Comparison of ENCODE assay signal across 13 cellular contexts in genomic region chrX:115393271-115393670, GRCh38.
A peak's percentile ranks its signal among the peaks of the same experiment; 100 is the strongest.
DNase-seq lines count a peak whose midpoint lies in the region; TF ChIP-seq lines count a peak whose summit lies in the region.
"Had no signal": no experiment of that assay in that cellular context is flagged by ENCODE, and none has a peak within 500 bp of the region (broad histone marks: within the 10 kb centered on the region; RNA-seq: fewer than 3 reads in every experiment).

No MANE protein-coding gene starts in this region.

- intact Hi-C loops in head of caudate nucleus (cut with DNase I): no loop called here

- peak; percentile 27 for DNase-seq in AG09309 (ENCODE audit: low read depth)
- DNase-seq in HK-2 (ENCODE audit: unreplicated experiment): peak; percentile 11
- DNase-seq in astrocyte of the hippocampus (ENCODE audit: low read depth, low spot score): peak; percentile 83
- peak; percentile 87 for DNase-seq in kidney epithelial cell (ENCODE audit: low read depth)
- no peak for DNase-seq in stimulated activated CD4-positive, alpha-beta T cell treated with anti-CD3 and anti-CD28 coated beads, Interleukin-4, amount 100 ng/mL, for 24 hours
- DNase-seq in NCI-H1092 treated with DMSO at 0.1 percent for 48 hours (lab: John Stamatoyannopoulos, UW): no peak
- DNase-seq in head of caudate nucleus: no peak
- DNase-seq in NOMO-1 treated with DMSO at 0.1 percent for 48 hours (lab: John Stamatoyannopoulos, UW; ENCODE audit: unreplicated experiment): no peak
- DNase-seq: activated B cell treated with CpG ODN at 0.5 μM for 24 hours, esophagus squamous epithelium, midbrain, NCI-H1092 had no signal

- H3K36me3 ChIP-seq in kidney epithelial cell (ENCODE audit: control insufficient read depth, insufficient read depth, low read length): no peaks in the 10 kb centered on the region
- H3K36me3 ChIP-seq: esophagus squamous epithelium had no signal

- H3K27me3 ChIP-seq in kidney epithelial cell (ENCODE audit: control insufficient read depth, insufficient read depth, low read length): no peaks in the 10 kb centered on the region
- H3K27me3 ChIP-seq: esophagus squamous epithelium had no signal

- H3K4me3 ChIP-seq in AG09309 (ENCODE audit: control insufficient read depth, low read depth, low read length) (no peak overlapping the region), kidney epithelial cell (ENCODE audit: low read depth, low read length) (no peak overlapping the region)
- H3K4me3 ChIP-seq: esophagus squamous epithelium, smooth muscle cell had no signal

- TF ChIP-seq CTCF in AG09309 (IDR thresholded peaks at IDR 0.05; ENCODE audit: control insufficient read depth, insufficient read depth, low read depth, low read length, missing control alignments) (no peak), kidney epithelial cell (IDR thresholded peaks at IDR 0.05; ENCODE audit: insufficient read depth, low read length, poor library complexity, severe bottlenecking) (no peak)

Comparison
In these comparisons a context has a peak if more than half of its experiments do, and no peak if none do; other contexts are left out.
1. DNase-seq: peak in AG09309 (single experiment), HK-2 (single experiment), astrocyte of the hippocampus (single experiment) and kidney epithelial cell (single experiment); none in stimulated activated CD4-positive, alpha-beta T cell treated with anti-CD3 and anti-CD28 coated beads, Interleukin-4, amount 100 ng/mL, for 24 hours (single experiment), NCI-H1092 treated with DMSO at 0.1 percent for 48 hours (single experiment), head of caudate nucleus (0 of 42) and NOMO-1 treated with DMSO at 0.1 percent for 48 hours (single experiment).